26 cellular contexts compared by ENCODE assay signal in genomic region chr17:8447816-8448215, GRCh38. TPM values are rescaled to one million over a fixed set of nuclear protein-coding genes. Genes with fewer than 3 reads are reported as not detected.
DNase-seq lines count a peak whose midpoint lies in the region; ATAC-seq, FAIRE-seq and TF ChIP-seq lines count a peak whose summit lies in the region.
"Had no signal": no experiment of that assay in that cellular context is flagged by ENCODE, and none has a peak within 500 bp of the region (broad histone marks: within the 10 kb centered on the region; RNA-seq: fewer than 3 reads in every experiment).

No MANE protein-coding gene starts in this region.

- H3K9me3 Mint-ChIP-seq in H9: no peaks in the 10 kb centered on the region
- H3K9me3 Mint-ChIP-seq: activated naive CD8-positive, alpha-beta T cell treated with anti-CD3 and anti-CD28 coated beads, Interleukin-2, amount 10 ng/mL, durations not matched to agents 7 days and 5 days; CD8-positive, alpha-beta T cell; HFFc6; stimulated activated naive B cell treated with anti-CD40 and anti-IgM and Interleukin-4, amounts not matched to agents 10 μg/mL and 1 μg/mL and 100 μg/mL, for 72 hours had no signal

- H3K4me2 ChIP-seq in H9 (ENCODE audit: insufficient read depth, insufficient read length, low read length) (no peak overlapping the region), HepG2 (ENCODE audit: low read depth, low read length) (peak overlapping the region; percentile 30)
- H3K4me2 ChIP-seq: KMS-11 had no signal

- H3K79me2 ChIP-seq in H9 (ENCODE audit: insufficient read depth, low read length): no peaks in the 10 kb centered on the region; the same call in 1 of the 2 replicates
- H3K79me2 ChIP-seq in HepG2 (ENCODE audit: insufficient read depth, low read length): peaks cover 25% of the 10 kb centered on the region

- no peak overlapping the region for H4K5ac ChIP-seq in H9 (ENCODE audit: insufficient read length, low read depth, low read length)

- no peak overlapping the region for H2BK12ac ChIP-seq in H9 (ENCODE audit: insufficient read length, low read depth, low read length)

- H4K20me1 ChIP-seq in H9 (ENCODE audit: control insufficient read depth, insufficient read depth, insufficient read length) (no peaks in the 10 kb centered on the region), HepG2 (ENCODE audit: insufficient read depth, low read length) (peaks cover 11% of the 10 kb centered on the region; the same call in 1 of the 2 replicates)

- H3K36me3 ChIP-seq in A673 (ENCODE audit: insufficient read depth, low read length, poor library complexity, severe bottlenecking) (peaks cover 69% of the 10 kb centered on the region), HepG2 (replicated peaks in 1 of 2; ENCODE audit: control insufficient read depth in 1 of 2, insufficient read depth in 2 of 2, low read length in 2 of 2) (peaks cover 8 to 33% of the 10 kb centered on the region in 2 experiments)

- no peaks in the 10 kb centered on the region for H3K23me2 ChIP-seq in H9 (ENCODE audit: insufficient read length, low read depth, low read length, poor library complexity, severe bottlenecking)

- no peak overlapping the region for H3K18ac ChIP-seq in H9 (ENCODE audit: insufficient read length, low read depth, low read length)

- H3K56ac ChIP-seq in H9 (ENCODE audit: insufficient read length, low read depth, low read length): no peak overlapping the region

- H3K14ac ChIP-seq in H9 (ENCODE audit: insufficient read depth, low read length): no peak overlapping the region

- no peak overlapping the region for H2BK120ac ChIP-seq in H9 (ENCODE audit: low read depth, low read length, poor library complexity, severe bottlenecking)

- H3K79me1 ChIP-seq in H9 (ENCODE audit: insufficient read depth, low read depth, low read length, poor library complexity, severe bottlenecking): no peaks in the 10 kb centered on the region

- no peak overlapping the region for H2BK5ac ChIP-seq in H9 (ENCODE audit: insufficient read length, low read length)

- no peak overlapping the region for H3K4ac ChIP-seq in H9 (ENCODE audit: low read depth, low read length)

- peak; percentile 74 for ATAC-seq in HepG2
- ATAC-seq in SK-N-SH treated with all-trans-retinoic acid at 6 μM for 48 hours: no peak
- ATAC-seq: CD8-positive, alpha-beta T cell; stimulated activated naive B cell treated with anti-CD40 and anti-IgM and Interleukin-4, amounts not matched to agents 10 μg/mL and 1 μg/mL and 100 μg/mL, for 72 hours had no signal

- no peak overlapping the region for H2BK20ac ChIP-seq in H9 (ENCODE audit: low read depth, low read length, poor library complexity, severe bottlenecking)

- H3K27ac Mint-ChIP-seq in H9: no peak overlapping the region
- H3K27ac Mint-ChIP-seq: activated naive CD8-positive, alpha-beta T cell treated with anti-CD3 and anti-CD28 coated beads, Interleukin-2, amount 10 ng/mL, durations not matched to agents 7 days and 5 days; CD8-positive, alpha-beta T cell; HFFc6; stimulated activated naive B cell treated with anti-CD40 and anti-IgM and Interleukin-4, amounts not matched to agents 10 μg/mL and 1 μg/mL and 100 μg/mL, for 72 hours had no signal

- H3K36me3 Mint-ChIP-seq in H9 (ENCODE audit: insufficient read depth in 1 of 3, low read depth in 3 of 3): peaks cover 17 to 50% (median 44%) of the 10 kb centered on the region in 3 experiments; a peak in 6 of 7 replicates

- H3K4me3 Mint-ChIP-seq in H9: no peak overlapping the region
- H3K4me3 Mint-ChIP-seq: activated naive CD8-positive, alpha-beta T cell treated with anti-CD3 and anti-CD28 coated beads, Interleukin-2, amount 10 ng/mL, durations not matched to agents 7 days and 5 days; CD8-positive, alpha-beta T cell; HFFc6; stimulated activated naive B cell treated with anti-CD40 and anti-IgM and Interleukin-4, amounts not matched to agents 10 μg/mL and 1 μg/mL and 100 μg/mL, for 72 hours had no signal

- peaks cover 10 to 11% of the 10 kb centered on the region in 2 experiments; a peak in 2 of 4 replicates for H3K4me1 Mint-ChIP-seq in H9

- peak; percentile 50 for DNase-seq in A673 (ENCODE audit: low spot score)
- DNase-seq in H9: peak; percentile 78
- DNase-seq in ecto neural progenitor cell (ENCODE audit: low spot score): peak; percentile 72
- DNase-seq in HepG2 (ENCODE audit: low spot score): peak; percentile 57
- no peak for DNase-seq in substantia nigra (lab: John Stamatoyannopoulos, UW)
- DNase-seq in GM13976 (ENCODE audit: low spot score): no peak
- no peak for DNase-seq in NCI-H2029 (lab: John Stamatoyannopoulos, UW)
- DNase-seq: activated CD4-positive, alpha-beta T cell treated with anti-CD3 and anti-CD28 coated beads for 48 hours; activated naive CD8-positive, alpha-beta T cell treated with anti-CD3 and anti-CD28 coated beads, Interleukin-2, amount 10 ng/mL, durations not matched to agents 7 days and 5 days; CD8-positive, alpha-beta T cell; cerebellar nuclear complex; DMS53; esophagus squamous epithelium; HFFc6; MV-4-11; NCI-H2171; NCI-H524 treated with DMSO at 0.1 percent for 48 hours; stimulated activated CD4-positive, alpha-beta T cell treated with anti-CD3 and anti-CD28 coated beads, Interleukin-2, amount 100 ng/mL, for 24 hours; stimulated activated naive B cell treated with anti-CD40 and anti-IgM and Interleukin-4, amounts not matched to agents 10 μg/mL and 1 μg/mL and 100 μg/mL, for 72 hours had no signal

- no peak overlapping the region for H2AFZ ChIP-seq in H9 (ENCODE audit: low read length)
- no peak overlapping the region for H2AFZ ChIP-seq in HepG2 (ENCODE audit: low read length)

- no peaks in the 10 kb centered on the region for H3K9me3 ChIP-seq in A673 (ENCODE audit: low read depth, low read length, poor library complexity, severe bottlenecking)
- H3K9me3 ChIP-seq in H9 (ENCODE audit: control insufficient read depth, low read depth, low read length): no peaks in the 10 kb centered on the region
- no peaks in the 10 kb centered on the region for H3K9me3 ChIP-seq in HepG2 (ENCODE audit: low read length)
- H3K9me3 ChIP-seq: esophagus squamous epithelium, prostate gland had no signal

- no peak overlapping the region for H3K4me3 ChIP-seq in A673 (ENCODE audit: low read depth, low read length, poor library complexity, severe bottlenecking)
- H3K4me3 ChIP-seq in HepG2 (replicated peaks in 1 of 3; ENCODE audit: insufficient read depth in 1 of 3, low read depth in 2 of 3, low read length in 3 of 3): peak overlapping the region in 1 of 3 experiments; percentile 31; a peak in 1 of 6 replicates
- H3K4me3 ChIP-seq: esophagus squamous epithelium, prostate gland, skin epidermis had no signal

- H3K9ac ChIP-seq in H9 (ENCODE audit: extremely low read depth, insufficient read length, low read length): no peak overlapping the region
- no peak overlapping the region; the same call in 1 of the 2 replicates for H3K9ac ChIP-seq in HepG2 (ENCODE audit: insufficient read depth, low read depth, low read length)
- H3K9ac ChIP-seq: KMS-11 had no signal

- CTCF ChIA-PET in A673 (lab: Charles Lee) (no interaction called here), HepG2 (lab: Yijun Ruan, JAX; ENCODE audit: low intra/inter-chr PET ratio, low total read pairs) (no interaction called here)

- no peak for TF ChIP-seq CTCF in A673 (conservative IDR thresholded peaks at IDR 0.05; ENCODE audit: low read depth, low read length)
- no peak for TF ChIP-seq CTCF in H9 (conservative IDR thresholded peaks at IDR 0.05)
- TF ChIP-seq CTCF in HepG2 (CRISPR knock-in tag; IDR thresholded peaks at IDR 0.05): no peak
- no peak for TF ChIP-seq CTCF in GM13976 (IDR thresholded peaks at IDR 0.05; ENCODE audit: borderline replicate concordance, control extremely low read depth, extremely low read depth, insufficient read depth, missing control alignments)

- H3K27me3 ChIP-seq in A673 (replicated peaks; ENCODE audit: insufficient read depth, low read depth, low read length, poor library complexity) (no peaks in the 10 kb centered on the region), H9 (ENCODE audit: insufficient read depth, low read length) (no peaks in the 10 kb centered on the region), HepG2 (ENCODE audit: control insufficient read depth in 1 of 2, insufficient read depth in 2 of 2, low read length in 2 of 2) (no peaks in the 10 kb centered on the region)
- H3K27me3 ChIP-seq: esophagus squamous epithelium had no signal

- no peaks in the 10 kb centered on the region for H3K27me3 Mint-ChIP-seq in H9 (ENCODE audit: low read depth)
- H3K27me3 Mint-ChIP-seq: activated naive CD8-positive, alpha-beta T cell treated with anti-CD3 and anti-CD28 coated beads, Interleukin-2, amount 10 ng/mL, durations not matched to agents 7 days and 5 days; stimulated activated naive B cell treated with anti-CD40 and anti-IgM and Interleukin-4, amounts not matched to agents 10 μg/mL and 1 μg/mL and 100 μg/mL, for 72 hours had no signal

- H2AK5ac ChIP-seq in H9 (ENCODE audit: insufficient read length, low read length): no peak overlapping the region

- H3K27ac ChIP-seq in A673 (ENCODE audit: low read depth, low read length, poor library complexity, severe bottlenecking) (no peak overlapping the region), H9 (ENCODE audit: insufficient read length, low read depth, low read length) (no peak overlapping the region), HepG2 (ENCODE audit: extremely low read length, insufficient read depth, low read length) (peak overlapping the region; percentile 73), substantia nigra (ENCODE audit: low read depth, low read length, poor library complexity, severe bottlenecking) (no peak overlapping the region)
- H3K27ac ChIP-seq: KMS-11, prostate gland had no signal

- H3K23ac ChIP-seq in H9 (ENCODE audit: insufficient read length, low read depth, low read length): no peak overlapping the region

- no peak for TF ChIP-seq POLR2A in HepG2 (IDR thresholded peaks at IDR 0.05; ENCODE audit: insufficient read depth in 1 of 2, low read depth in 2 of 2, low read length in 2 of 2)

- H4K91ac ChIP-seq in H9 (ENCODE audit: insufficient read length, low read depth, low read length): no peak overlapping the region

- in situ Hi-C loops in HepG2 (cut with HindIII; ENCODE audit: extremely low pct_ligation_motif_present, low pct_unique_long_range_greater_than_20kb): loop anchor here (5.0 kb wide), 1 partner anchor 36 kb away; no protein-coding TSS in a partner anchor
- in situ Hi-C loops in GM13976 (cut with MboI; ENCODE audit: low sequenced_read_pairs, unreplicated experiment): no loop called here

- FAIRE-seq in HepG2 (lab: Jason Lieb, UNC): no peak
- FAIRE-seq: TTC549 had no signal

- intact Hi-C loops in A673 (cut with micrococcal nuclease; ENCODE audit: unreplicated experiment): no loop called here
- intact Hi-C loops in HepG2 (cut with micrococcal nuclease; ENCODE audit: unreplicated experiment): loop anchor here (5.0 kb wide), 1 partner anchor 36 kb away; no protein-coding TSS in a partner anchor

- TF ChIP-seq EP300 in HepG2 (IDR thresholded peaks at IDR 0.05; ENCODE audit: low read depth in 2 of 2, low read length in 2 of 2): no peak
- TF ChIP-seq EP300 in HepG2 (CRISPR knock-in tag; IDR thresholded peaks at IDR 0.05; ENCODE audit: borderline replicate concordance): no peak

- POLR2A ChIA-PET in A673 (lab: Charles Lee; ENCODE audit: low non-redundant PET): interaction anchor here (0.6 kb wide), 1 partner anchor 71 kb away, joined by 5 read pairs; no protein-coding TSS in a partner anchor
- POLR2A ChIA-PET in HepG2 (lab: Yijun Ruan, JAX): interaction anchor here (0.9 to 2.3 kb wide), 3 partner anchors 11 to 27 kb away, joined by 5 read pairs; partner anchors contain the start of gene NDEL1

- H3K4me1 ChIP-seq in A673 (ENCODE audit: insufficient read depth, low read length, poor library complexity, severe bottlenecking): peaks cover 24% of the 10 kb centered on the region
- H3K4me1 ChIP-seq in H9 (ENCODE audit: insufficient read depth, low read length): no peaks in the 10 kb centered on the region
- H3K4me1 ChIP-seq in HepG2 (ENCODE audit: insufficient read depth, low read length): peaks cover 85% of the 10 kb centered on the region
- H3K4me1 ChIP-seq: prostate gland had no signal

- no TSS peak for BruUV-seq in A673 (replicated peaks; lab: Mats Ljungman, UMichigan)
- no TSS peak for BruUV-seq in HepG2 (replicated peaks; lab: Mats Ljungman, UMichigan)

- no CpG with 5 or more reads among the region's 4 CpGs for WGBS in H9 (ENCODE audit: extremely low coverage, insufficient read length, low lambda C conversion rate)
- WGBS in HepG2 (ENCODE audit: low lambda C conversion rate): 60% methylated on average over 4 of the region's 4 CpGs

- no peak for TF ChIP-seq RAD21 in HepG2 (CRISPR knock-in tag; IDR thresholded peaks at IDR 0.05)

- H2BK15ac ChIP-seq in H9 (ENCODE audit: low read depth, low read length): no peak overlapping the region

- H4K8ac ChIP-seq in H9 (replicated peaks; ENCODE audit: insufficient read length, low read depth, low read length): no peak overlapping the region

- H3T11ph ChIP-seq in H9 (ENCODE audit: low read length): no peak overlapping the region

RNA-seq across cellular contexts. Expression of gene NDEL1, which starts 12.1 kb away (rescaled TPM):
- total RNA-seq in A673 (2021) (71.1 and 76.5 TPM in 2 replicates), H9 (2021) (32.9 and 38.4 TPM in 2 replicates), HepG2 (2016; rRNA removed; fragmentation: Illumina TruSeq; extraction: Trizol) (47.8 and 59.8 TPM in 2 replicates)
- 23.8 and 26.3 TPM in 2 replicates for total RNA-seq in HepG2 (2016; cell fraction: cytosol; rRNA removed; fragmentation: Illumina TruSeq; extraction: Trizol; ENCODE audit: low read depth)
- 40.4 and 58.0 TPM in 2 replicates for total RNA-seq in HepG2 (2016; cell fraction: insoluble cytoplasmic fraction; rRNA removed; fragmentation: Illumina TruSeq; extraction: Trizol)
- total RNA-seq in HepG2 (2016; cell fraction: membrane; rRNA removed; fragmentation: Illumina TruSeq; extraction: Trizol): 38.8 and 39.0 TPM in 2 replicates
- 76.2 and 88.4 TPM in 2 replicates for total RNA-seq in HepG2 (2016; cell fraction: nucleus; rRNA removed; fragmentation: Illumina TruSeq; extraction: Trizol)
- 119 and 153 TPM in 2 replicates for polyA plus RNA-seq in HepG2 (2011; rRNA removed)
- polyA plus RNA-seq in HepG2 (2011; cell fraction: cytosol; rRNA removed): 90.0 and 106 TPM in 2 replicates
- polyA plus RNA-seq in HepG2 (2011; cell fraction: nucleus; rRNA removed): 348 and 472 TPM in 2 replicates
- 71.7 and 87.0 TPM in 2 replicates for polyA plus RNA-seq in HepG2 (2012)
- 9.5 and 11.4 TPM in 2 replicates for polyA plus RNA-seq in HepG2 (2016; cell fraction: cytosol; fragmentation: Illumina TruSeq; extraction: Trizol; ENCODE audit: low read depth)
- polyA plus RNA-seq in HepG2 (2016; cell fraction: insoluble cytoplasmic fraction; fragmentation: Illumina TruSeq; extraction: Trizol; ENCODE audit: low read depth): 50.5 and 54.1 TPM in 2 replicates
- 25.5 and 26.4 TPM in 2 replicates for polyA plus RNA-seq in HepG2 (2016; cell fraction: membrane; fragmentation: Illumina TruSeq; extraction: Trizol; ENCODE audit: low read depth)
- polyA plus RNA-seq in HepG2 (2016; cell fraction: nucleus; fragmentation: Illumina TruSeq; extraction: Trizol; ENCODE audit: insufficient read depth, low read depth): 93.0 and 99.2 TPM in 2 replicates
- polyA minus RNA-seq in HepG2 (2011; rRNA and poly(A)+ RNA removed; ENCODE audit: low replicate concordance): 50.7 and 124 TPM in 2 replicates
- 38.6 and 48.1 TPM in 2 replicates for polyA minus RNA-seq in HepG2 (2011; cell fraction: cytosol; rRNA and poly(A)+ RNA removed)
- polyA minus RNA-seq in HepG2 (2011; cell fraction: nucleus; rRNA and poly(A)+ RNA removed): 217 and 240 TPM in 2 replicates

RNA-seq across cellular contexts. Expression of gene RNF222, which starts 50.2 kb away (rescaled TPM):
- total RNA-seq in A673 (2021) (not detected in 2 replicates), H9 (2021) (0.07 and 0.09 TPM in 2 replicates), HepG2 (2016; rRNA removed; fragmentation: Illumina TruSeq; extraction: Trizol) (not detected in 2 replicates)
- total RNA-seq in HepG2 (2016; cell fraction: cytosol; rRNA removed; fragmentation: Illumina TruSeq; extraction: Trizol; ENCODE audit: low read depth): 0.20 and 0.26 TPM in 2 replicates
- total RNA-seq in HepG2 (2016; cell fraction: insoluble cytoplasmic fraction; rRNA removed; fragmentation: Illumina TruSeq; extraction: Trizol): not detected in 2 replicates
- 0.06 and 0.07 TPM in 2 replicates for total RNA-seq in HepG2 (2016; cell fraction: membrane; rRNA removed; fragmentation: Illumina TruSeq; extraction: Trizol)
- not detected in 2 replicates for total RNA-seq in HepG2 (2016; cell fraction: nucleus; rRNA removed; fragmentation: Illumina TruSeq; extraction: Trizol)
- polyA plus RNA-seq in HepG2 (2011; rRNA removed): 0.04 TPM in 1 of 2 replicates, not detected in the other
- not detected in 2 replicates for polyA plus RNA-seq in HepG2 (2011; cell fraction: cytosol; rRNA removed)
- not detected in 2 replicates for polyA plus RNA-seq in HepG2 (2011; cell fraction: nucleus; rRNA removed)
- polyA plus RNA-seq in HepG2 (2012): not detected in 2 replicates
- polyA plus RNA-seq in HepG2 (2016; cell fraction: cytosol; fragmentation: Illumina TruSeq; extraction: Trizol; ENCODE audit: low read depth): 0.08 and 0.11 TPM in 2 replicates
- not detected in 2 replicates for polyA plus RNA-seq in HepG2 (2016; cell fraction: insoluble cytoplasmic fraction; fragmentation: Illumina TruSeq; extraction: Trizol; ENCODE audit: low read depth)
- not detected in 2 replicates for polyA plus RNA-seq in HepG2 (2016; cell fraction: membrane; fragmentation: Illumina TruSeq; extraction: Trizol; ENCODE audit: low read depth)
- not detected in 2 replicates for polyA plus RNA-seq in HepG2 (2016; cell fraction: nucleus; fragmentation: Illumina TruSeq; extraction: Trizol; ENCODE audit: insufficient read depth, low read depth)
- polyA minus RNA-seq in HepG2 (2011; rRNA and poly(A)+ RNA removed; ENCODE audit: low replicate concordance): not detected in 2 replicates
- polyA minus RNA-seq in HepG2 (2011; cell fraction: cytosol; rRNA and poly(A)+ RNA removed): not detected in 2 replicates
- polyA minus RNA-seq in HepG2 (2011; cell fraction: nucleus; rRNA and poly(A)+ RNA removed): not detected in 2 replicates
- total RNA-seq: glomerular endothelial cell, HFFc6, HT1080, prostate gland had no signal

Comparison
In these comparisons a context has a peak if more than half of its experiments do, and no peak if none do; other contexts are left out.
1. DNase-seq: peak in A673 (single experiment), H9 (single experiment), ecto neural progenitor cell (single experiment) and HepG2 (single experiment); none in substantia nigra (0 of 49), GM13976 (single experiment) and NCI-H2029 (single experiment).